In genomic region chr19:47414469-47414868, GRCh38 we compare ENCODE assay signal across 1 cellular context.
TF ChIP-seq lines count a peak whose summit lies in the region.

No MANE protein-coding gene starts in this region.

TF ChIP-seq in HepG2, 621 proteins besides CTCF, POLR2A, EP300 and RAD21 (continues in another document):
- TF ChIP-seq ZNF703 (CRISPR knock-in tag; IDR thresholded peaks at IDR 0.05; ENCODE audit: borderline replicate concordance): no peak
- TF ChIP-seq, protein P1, sequence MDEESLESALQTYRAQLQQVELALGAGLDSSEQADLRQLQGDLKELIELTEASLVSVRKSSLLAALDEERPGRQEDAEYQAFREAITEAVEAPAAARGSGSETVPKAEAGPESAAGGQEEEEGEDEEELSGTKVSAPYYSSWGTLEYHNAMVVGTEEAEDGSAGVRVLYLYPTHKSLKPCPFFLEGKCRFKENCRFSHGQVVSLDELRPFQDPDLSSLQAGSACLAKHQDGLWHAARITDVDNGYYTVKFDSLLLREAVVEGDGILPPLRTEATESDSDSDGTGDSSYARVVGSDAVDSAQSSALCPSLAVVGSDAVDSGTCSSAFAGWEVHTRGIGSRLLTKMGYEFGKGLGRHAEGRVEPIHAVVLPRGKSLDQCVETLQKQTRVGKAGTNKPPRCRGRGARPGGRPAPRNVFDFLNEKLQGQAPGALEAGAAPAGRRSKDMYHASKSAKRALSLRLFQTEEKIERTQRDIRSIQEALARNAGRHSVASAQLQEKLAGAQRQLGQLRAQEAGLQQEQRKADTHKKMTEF (CRISPR knock-in tag; IDR thresholded peaks at IDR 0.05): no peak
- TF ChIP-seq ZNF766 (CRISPR knock-in tag; IDR thresholded peaks at IDR 0.05; ENCODE audit: borderline replicate concordance): no peak
- TF ChIP-seq SUZ12 (IDR thresholded peaks at IDR 0.05; ENCODE audit: low read depth, low read length): no peak
- 0 out of 2 replicates have a peak, but pooled peaks have one; percentile 50 for TF ChIP-seq MIER2 (CRISPR knock-in tag; IDR thresholded peaks at IDR 0.05)
- TF ChIP-seq GZF1 (CRISPR knock-in tag; IDR thresholded peaks at IDR 0.05): no peak
- TF ChIP-seq ZHX2 (IDR thresholded peaks at IDR 0.05; ENCODE audit: low read depth): no peak
- TF ChIP-seq ZHX2 (CRISPR knock-in tag; IDR thresholded peaks at IDR 0.05; ENCODE audit: borderline replicate concordance): no peak
- TF ChIP-seq ZNF577 (CRISPR knock-in tag; IDR thresholded peaks at IDR 0.05; ENCODE audit: borderline replicate concordance, low read depth): no peak
- no peak for TF ChIP-seq THAP11 (CRISPR knock-in tag; IDR thresholded peaks at IDR 0.05)
- TF ChIP-seq KAT8 (CRISPR knock-in tag; IDR thresholded peaks at IDR 0.05): no peak
- TF ChIP-seq, protein P2, sequence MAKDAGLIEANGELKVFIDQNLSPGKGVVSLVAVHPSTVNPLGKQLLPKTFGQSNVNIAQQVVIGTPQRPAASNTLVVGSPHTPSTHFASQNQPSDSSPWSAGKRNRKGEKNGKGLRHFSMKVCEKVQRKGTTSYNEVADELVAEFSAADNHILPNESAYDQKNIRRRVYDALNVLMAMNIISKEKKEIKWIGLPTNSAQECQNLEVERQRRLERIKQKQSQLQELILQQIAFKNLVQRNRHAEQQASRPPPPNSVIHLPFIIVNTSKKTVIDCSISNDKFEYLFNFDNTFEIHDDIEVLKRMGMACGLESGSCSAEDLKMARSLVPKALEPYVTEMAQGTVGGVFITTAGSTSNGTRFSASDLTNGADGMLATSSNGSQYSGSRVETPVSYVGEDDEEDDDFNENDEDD (CRISPR knock-in tag; IDR thresholded peaks at IDR 0.05; ENCODE audit: borderline replicate concordance): peak; percentile 43; the same call in 1 of the 2 replicates
- TF ChIP-seq SMC3 (IDR thresholded peaks at IDR 0.05; ENCODE audit: low read length): peak; percentile 22
- TF ChIP-seq DNMT1 (CRISPR knock-in tag; IDR thresholded peaks at IDR 0.05): no peak
- TF ChIP-seq, protein P3, sequence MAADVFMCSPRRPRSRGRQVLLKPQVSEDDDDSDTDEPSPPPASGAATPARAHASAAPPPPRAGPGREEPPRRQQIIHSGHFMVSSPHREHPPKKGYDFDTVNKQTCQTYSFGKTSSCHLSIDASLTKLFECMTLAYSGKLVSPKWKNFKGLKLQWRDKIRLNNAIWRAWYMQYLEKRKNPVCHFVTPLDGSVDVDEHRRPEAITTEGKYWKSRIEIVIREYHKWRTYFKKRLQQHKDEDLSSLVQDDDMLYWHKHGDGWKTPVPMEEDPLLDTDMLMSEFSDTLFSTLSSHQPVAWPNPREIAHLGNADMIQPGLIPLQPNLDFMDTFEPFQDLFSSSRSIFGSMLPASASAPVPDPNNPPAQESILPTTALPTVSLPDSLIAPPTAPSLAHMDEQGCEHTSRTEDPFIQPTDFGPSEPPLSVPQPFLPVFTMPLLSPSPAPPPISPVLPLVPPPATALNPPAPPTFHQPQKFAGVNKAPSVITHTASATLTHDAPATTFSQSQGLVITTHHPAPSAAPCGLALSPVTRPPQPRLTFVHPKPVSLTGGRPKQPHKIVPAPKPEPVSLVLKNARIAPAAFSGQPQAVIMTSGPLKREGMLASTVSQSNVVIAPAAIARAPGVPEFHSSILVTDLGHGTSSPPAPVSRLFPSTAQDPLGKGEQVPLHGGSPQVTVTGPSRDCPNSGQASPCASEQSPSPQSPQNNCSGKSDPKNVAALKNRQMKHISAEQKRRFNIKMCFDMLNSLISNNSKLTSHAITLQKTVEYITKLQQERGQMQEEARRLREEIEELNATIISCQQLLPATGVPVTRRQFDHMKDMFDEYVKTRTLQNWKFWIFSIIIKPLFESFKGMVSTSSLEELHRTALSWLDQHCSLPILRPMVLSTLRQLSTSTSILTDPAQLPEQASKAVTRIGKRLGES (CRISPR knock-in tag; IDR thresholded peaks at IDR 0.05; ENCODE audit: borderline replicate concordance): no peak
- TF ChIP-seq, protein P4, sequence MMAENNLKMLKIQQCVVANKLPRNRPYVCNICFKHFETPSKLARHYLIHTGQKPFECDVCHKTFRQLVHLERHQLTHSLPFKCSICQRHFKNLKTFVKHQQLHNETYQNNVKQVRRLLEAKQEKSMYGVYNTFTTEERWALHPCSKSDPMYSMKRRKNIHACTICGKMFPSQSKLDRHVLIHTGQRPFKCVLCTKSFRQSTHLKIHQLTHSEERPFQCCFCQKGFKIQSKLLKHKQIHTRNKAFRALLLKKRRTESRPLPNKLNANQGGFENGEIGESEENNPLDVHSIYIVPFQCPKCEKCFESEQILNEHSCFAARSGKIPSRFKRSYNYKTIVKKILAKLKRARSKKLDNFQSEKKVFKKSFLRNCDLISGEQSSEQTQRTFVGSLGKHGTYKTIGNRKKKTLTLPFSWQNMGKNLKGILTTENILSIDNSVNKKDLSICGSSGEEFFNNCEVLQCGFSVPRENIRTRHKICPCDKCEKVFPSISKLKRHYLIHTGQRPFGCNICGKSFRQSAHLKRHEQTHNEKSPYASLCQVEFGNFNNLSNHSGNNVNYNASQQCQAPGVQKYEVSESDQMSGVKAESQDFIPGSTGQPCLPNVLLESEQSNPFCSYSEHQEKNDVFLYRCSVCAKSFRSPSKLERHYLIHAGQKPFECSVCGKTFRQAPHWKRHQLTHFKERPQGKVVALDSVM (CRISPR knock-in tag; IDR thresholded peaks at IDR 0.05): peak; percentile 81
- peak; percentile 44; the same call in 1 of the 2 replicates for TF ChIP-seq TFAP4 (IDR thresholded peaks at IDR 0.05; ENCODE audit: borderline replicate concordance, low read depth)
- TF ChIP-seq ZNF121 (CRISPR knock-in tag; IDR thresholded peaks at IDR 0.05): no peak
- TF ChIP-seq RAD51 (IDR thresholded peaks at IDR 0.05; ENCODE audit: borderline replicate concordance): no peak
- TF ChIP-seq HOXA3 (CRISPR knock-in tag; IDR thresholded peaks at IDR 0.05): 0 out of 2 replicates have a peak, but pooled peaks have one; percentile 26
- no peak for TF ChIP-seq FUBP1 (CRISPR knock-in tag; IDR thresholded peaks at IDR 0.05; ENCODE audit: borderline replicate concordance)
- TF ChIP-seq NR2C2 (CRISPR knock-in tag; IDR thresholded peaks at IDR 0.05; ENCODE audit: borderline replicate concordance): no peak
- 0 out of 2 replicates have a peak, but pooled peaks have one; percentile 19 for TF ChIP-seq ARID4A (CRISPR knock-in tag; IDR thresholded peaks at IDR 0.05; ENCODE audit: borderline replicate concordance)
- peak; percentile 15 for TF ChIP-seq XRCC5 (optimal IDR thresholded peaks at IDR 0.05; ENCODE audit: low read length)
- TF ChIP-seq, protein P5, sequence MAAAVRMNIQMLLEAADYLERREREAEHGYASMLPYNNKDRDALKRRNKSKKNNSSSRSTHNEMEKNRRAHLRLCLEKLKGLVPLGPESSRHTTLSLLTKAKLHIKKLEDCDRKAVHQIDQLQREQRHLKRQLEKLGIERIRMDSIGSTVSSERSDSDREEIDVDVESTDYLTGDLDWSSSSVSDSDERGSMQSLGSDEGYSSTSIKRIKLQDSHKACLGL (CRISPR knock-in tag; IDR thresholded peaks at IDR 0.05): no peak
- no peak for TF ChIP-seq CBX5 (CRISPR knock-in tag; IDR thresholded peaks at IDR 0.05; ENCODE audit: borderline replicate concordance)
- TF ChIP-seq ATF7 (IDR thresholded peaks at IDR 0.05): no peak
- no peak for TF ChIP-seq ATF7 (CRISPR knock-in tag; IDR thresholded peaks at IDR 0.05)
